ENCODE assay signal across 9 cellular contexts in genomic region chr17:64441772-64442549, GRCh38. TPM values are rescaled to one million over a fixed set of nuclear protein-coding genes. Genes with fewer than 3 reads are reported as not detected.
A peak's percentile ranks its signal among the peaks of the same experiment; 100 is the strongest.
DNase-seq lines count a peak whose midpoint lies in the region; ATAC-seq, FAIRE-seq and TF ChIP-seq lines count a peak whose summit lies in the region.
"Had no signal": no experiment of that assay in that cellular context is flagged by ENCODE, and none has a peak within 500 bp of the region (broad histone marks: within the 10 kb centered on the region; RNA-seq: fewer than 3 reads in every experiment).

No MANE protein-coding gene starts in this region.

- H3K36me3 ChIP-seq in adrenal gland (replicated peaks in 1 of 2) = no peaks in the 10 kb centered on the region
- H3K36me3 ChIP-seq in lung (ENCODE audit: control insufficient read depth in 2 of 2, insufficient read depth in 2 of 2, low read length in 2 of 2) = no peaks in the 10 kb centered on the region

- FAIRE-seq in H54 (lab: Jason Lieb, UNC) = no peak

- ATAC-seq in lung (ENCODE audit: insufficient read depth, low FRiP score) (peak; percentile 47), HG03135 (IDR thresholded peaks at IDR 0.05; ENCODE audit: unreplicated experiment) (no peak), HG03460 (IDR thresholded peaks at IDR 0.05; ENCODE audit: unreplicated experiment) (no peak)

- intact Hi-C loops in adrenal gland (cut with DNase I) = no loop called here

- 45 to 71% (median 52%) methylated on average over 10 of the region's 10 CpGs for WGBS in adrenal gland, 4 donors
- WGBS in lung, 2 donors = 15 to 33% methylated on average over 10 of the region's 10 CpGs

- H3K9me3 ChIP-seq in adrenal gland (replicated peaks in 1 of 3) (peaks cover 0 to 7% (median 3%) of the 10 kb centered on the region in 3 donors), lung (ENCODE audit: control insufficient read depth in 2 of 2, insufficient read depth in 1 of 2, low read length in 1 of 2) (peaks cover 0 to 15% of the 10 kb centered on the region in 2 donors)

- peaks cover 0 to 10% of the 10 kb centered on the region in 2 donors for H3K4me1 ChIP-seq in adrenal gland (replicated peaks in 1 of 2)
- H3K4me1 ChIP-seq in lung (ENCODE audit: control insufficient read depth in 2 of 2, insufficient read depth in 2 of 2, low read length in 2 of 2) = peaks cover 0 to 2% of the 10 kb centered on the region in 2 donors

- TF ChIP-seq POLR2A in adrenal gland (IDR thresholded peaks at IDR 0.05) (no peak), H54 (IDR thresholded peaks at IDR 0.05; ENCODE audit: low read depth, low read length) (no peak)

- H3K27ac ChIP-seq in adrenal gland = peak overlapping the region in 4 of 5 donors; percentile 45 to 84 (median 46)
- peak overlapping the region in 1 of 2 donors; percentile 84 for H3K27ac ChIP-seq in lung (ENCODE audit: low read depth in 1 of 2, low read length in 1 of 2)

- DNase-seq in stimulated activated CD4-positive, alpha-beta T cell treated with anti-CD3 and anti-CD28 coated beads, Interleukin-4, amount 100 ng/mL, for 24 hours = peak; percentile 8
- DNase-seq in stimulated activated CD4-positive, alpha-beta T cell treated with anti-CD3 and anti-CD28 coated beads, Interleukin-1b, Interleukin-23, amount 100 ng/mL, for 48 hours = no peak
- peak in 6 of 7 donors; percentile 18 to 64 (median 38) for DNase-seq in adrenal gland
- no peak for DNase-seq in lung (ENCODE audit: low spot score)
- DNase-seq in DMS53 (lab: John Stamatoyannopoulos, UW) = no peak
- DNase-seq in H54 (ENCODE audit: insufficient read length, low spot score) = no peak

- H3K4me3 ChIP-seq in adrenal gland (no peak overlapping the region), lung (no peak overlapping the region)

- TF ChIP-seq CTCF in adrenal gland (IDR thresholded peaks at IDR 0.05) = no peak
- no peak for TF ChIP-seq CTCF in lung (IDR thresholded peaks at IDR 0.05; ENCODE audit: control extremely low read depth, extremely low read depth)

- H3K27me3 ChIP-seq in adrenal gland (no peaks in the 10 kb centered on the region), lung (ENCODE audit: control insufficient read depth, insufficient read depth) (no peaks in the 10 kb centered on the region)

RNA-seq across cellular contexts. Expression of gene MILR1, which starts 7.0 kb away (rescaled TPM):
- total RNA-seq in adrenal gland (10 to 100 TPM in 6 of 8 donors, 1 to 10 TPM in 2; 6.4 to 28.0 (median 19.2) TPM), lung (10 to 100 TPM in 1 of 2 donors, 1 to 10 TPM in 1; 6.9 to 23.4 TPM)
- polyA plus RNA-seq in adrenal gland (10 to 100 TPM in 1 of 3 donors, 1 to 10 TPM in 2; 6.2 to 17.2 (median 9.1) TPM), lung (10 to 100 TPM; 10.0 to 36.3 TPM)
- total RNA-seq: kidney epithelial cell had no signal

RNA-seq across cellular contexts. Expression of gene PECAM1, which starts 51.3 kb away (rescaled TPM):
- total RNA-seq in adrenal gland (100 to 1,000 TPM in 3 of 8 donors, 10 to 100 TPM in 5; 32.1 to 119 (median 76.7) TPM), lung (100 to 1,000 TPM; 222 to 502 TPM)
- polyA plus RNA-seq in adrenal gland (10 to 100 TPM; 11.6 to 46.0 (median 27.6) TPM), lung (100 to 1,000 TPM in 1 of 2 donors, 10 to 100 TPM in 1; 82.5 to 141 TPM)

RNA-seq across cellular contexts. Expression of gene POLG2, which starts 54.9 kb away (rescaled TPM):
- 10 to 100 TPM in 4 of 8 donors, 1 to 10 TPM in 4; 3.1 to 28.7 (median 8.9) TPM for total RNA-seq in adrenal gland
- 10 to 100 TPM in 2 of 3 donors, 1 to 10 TPM in 1; 7.6 to 14.7 (median 11.1) TPM for polyA plus RNA-seq in adrenal gland
- 10 to 100 TPM; 14.8 to 17.8 TPM for total RNA-seq in lung
- 1 to 10 TPM; 5.4 to 8.0 TPM for polyA plus RNA-seq in lung

Comparison
In these comparisons a context has a peak if more than half of its experiments do, and no peak if none do; other contexts are left out.
1. DNase-seq: peak in stimulated activated CD4-positive, alpha-beta T cell treated with anti-CD3 and anti-CD28 coated beads, Interleukin-4, amount 100 ng/mL, for 24 hours (single experiment) and adrenal gland (6 of 7); none in stimulated activated CD4-positive, alpha-beta T cell treated with anti-CD3 and anti-CD28 coated beads, Interleukin-1b, Interleukin-23, amount 100 ng/mL, for 48 hours (single experiment), lung (single experiment), DMS53 (single experiment) and H54 (single experiment).